Comparison of ENCODE assay signal across 13 cellular contexts in genomic region chr3:32181370-32181769, GRCh38.
"Had no signal": no experiment of that assay in that cellular context is flagged by ENCODE, and none has a peak within 500 bp of the region (broad histone marks: within the 10 kb centered on the region; RNA-seq: fewer than 3 reads in every experiment).

No MANE protein-coding gene starts in this region.

- H3K4me3 Mint-ChIP-seq: natural killer cell; stimulated activated naive CD8-positive, alpha-beta T cell treated with anti-CD3 and anti-CD28 coated beads, Interleukin-15, amount 100 ng/mL, for 72 hours had no signal

- ATAC-seq: heart right ventricle; left lobe of liver; mucosa of descending colon; natural killer cell; stimulated activated naive CD8-positive, alpha-beta T cell treated with anti-CD3 and anti-CD28 coated beads, Interleukin-15, amount 100 ng/mL, for 72 hours had no signal

- H3K27me3 ChIP-seq: adrenal gland, colonic mucosa, heart right ventricle, testis had no signal

- H3K9me3 Mint-ChIP-seq: activated T-helper 2 cell treated with anti-CD3 and anti-CD28 coated beads, Interferon-gamma antibody, Interleukin-2, Interleukin-4, amounts not matched to agents 10 μg/mL and 5 μg/mL and 100 μg/mL, durations not matched to agents 14 hours and 24 hours and 36 hours; natural killer cell; stimulated activated naive CD8-positive, alpha-beta T cell treated with anti-CD3 and anti-CD28 coated beads, Interleukin-15, amount 100 ng/mL, for 72 hours had no signal

- H3K9me3 ChIP-seq: adrenal gland, colonic mucosa, heart right ventricle, mucosa of descending colon, testis had no signal

- H3K36me3 ChIP-seq: adrenal gland, colonic mucosa, heart right ventricle had no signal

- H3K27ac ChIP-seq: adrenal gland, colonic mucosa, heart right ventricle, testis had no signal

- H3K36me3 Mint-ChIP-seq: natural killer cell had no signal

- H3K27ac Mint-ChIP-seq: activated T-helper 2 cell treated with anti-CD3 and anti-CD28 coated beads, Interferon-gamma antibody, Interleukin-2, Interleukin-4, amounts not matched to agents 10 μg/mL and 5 μg/mL and 100 μg/mL, durations not matched to agents 14 hours and 24 hours and 36 hours; natural killer cell; stimulated activated naive CD8-positive, alpha-beta T cell treated with anti-CD3 and anti-CD28 coated beads, Interleukin-15, amount 100 ng/mL, for 72 hours had no signal

- H3K4me1 ChIP-seq: adrenal gland, colonic mucosa, testis had no signal

- DNase-seq: activated naive CD4-positive, alpha-beta T cell treated with anti-CD3 and anti-CD28 coated beads, Interleukin-2, amount 50 U/mL, for 16 hours; adrenal gland; caudate nucleus; colonic mucosa; heart right ventricle; mucosa of descending colon; natural killer cell; stimulated activated CD4-positive, alpha-beta T cell treated with anti-CD3 and anti-CD28 coated beads, Interleukin-15, amount 100 ng/mL, for 24 hours; stimulated activated CD4-positive, alpha-beta T cell treated with anti-CD3 and anti-CD28 coated beads, Interleukin-4, amount 100 ng/mL, for 24 hours; stimulated activated naive CD8-positive, alpha-beta T cell treated with anti-CD3 and anti-CD28 coated beads, Interleukin-15, amount 100 ng/mL, for 72 hours; testis had no signal

- H3K4me3 ChIP-seq: adrenal gland, colonic mucosa, heart right ventricle, mucosa of descending colon, testis had no signal
